16 cellular contexts compared by ENCODE assay signal in genomic region chr7:43390601-43391000, GRCh38.
DNase-seq lines count a peak whose midpoint lies in the region; ATAC-seq and TF ChIP-seq lines count a peak whose summit lies in the region.
"Had no signal": no experiment of that assay in that cellular context is flagged by ENCODE, and none has a peak within 500 bp of the region (broad histone marks: within the 10 kb centered on the region; RNA-seq: fewer than 3 reads in every experiment).

No MANE protein-coding gene starts in this region.

- no peak overlapping the region for H3K23ac ChIP-seq in neuronal stem cell (ENCODE audit: low read depth, low read length, poor library complexity)

- no peak for ATAC-seq in gastroesophageal sphincter
- no peak for ATAC-seq in foreskin keratinocyte
- ATAC-seq in HG03097 (IDR thresholded peaks at IDR 0.05; ENCODE audit: low FRiP score, unreplicated experiment) = no peak
- no peak for ATAC-seq in HG02938 (IDR thresholded peaks at IDR 0.05; ENCODE audit: unreplicated experiment)

- peak overlapping the region; percentile 50 for H2AFZ ChIP-seq in neuronal stem cell (ENCODE audit: low read length)

- 86% methylated on average over 1 of the region's 1 CpG for WGBS in esophagus muscularis mucosa
- WGBS in neuronal stem cell (ENCODE audit: extremely low coverage in 2 of 2, insufficient read length in 2 of 2, insufficient replicate concordance in 1 of 2), 2 donors = no CpG with 5 or more reads among the region's 1 CpG
- 86 to 88% methylated on average over 1 of the region's 1 CpG for WGBS in gastroesophageal sphincter (ENCODE audit: low coverage in 1 of 2), 2 donors

- H2BK5ac ChIP-seq in neuronal stem cell (ENCODE audit: low read length) = no peak overlapping the region

- intact Hi-C loops in esophagus muscularis mucosa (cut with DNase I) = no loop called here

- H3K4me3 ChIP-seq in esophagus muscularis mucosa (no peak overlapping the region), neuronal stem cell (ENCODE audit: low read length in 2 of 2) (no peak overlapping the region), gastroesophageal sphincter (no peak overlapping the region)
- H3K4me3 ChIP-seq: BLaER1, HAP-1 had no signal

- H2AK5ac ChIP-seq in neuronal stem cell (ENCODE audit: low read depth, low read length) = no peak overlapping the region

- H4K91ac ChIP-seq in neuronal stem cell (ENCODE audit: low read depth, low read length, poor library complexity) = no peak overlapping the region

- no peak overlapping the region for H4K8ac ChIP-seq in neuronal stem cell (ENCODE audit: low read depth, low read length)

- H2BK12ac ChIP-seq in neuronal stem cell (ENCODE audit: low read length) = no peak overlapping the region

- peaks cover 0 to 8% (median 3%) of the 10 kb centered on the region in 4 donors for H3K4me1 ChIP-seq in esophagus muscularis mucosa
- peaks cover 2 to 6% of the 10 kb centered on the region in 2 donors for H3K4me1 ChIP-seq in neuronal stem cell (ENCODE audit: control insufficient read depth in 2 of 2, insufficient read depth in 1 of 2, low read depth in 1 of 2, low read length in 2 of 2)
- no peaks in the 10 kb centered on the region for H3K4me1 ChIP-seq in gastroesophageal sphincter
- peaks cover 13% of the 10 kb centered on the region for H3K4me1 ChIP-seq in foreskin keratinocyte
- H3K4me1 ChIP-seq: BLaER1 had no signal

- no peak overlapping the region for H3K27ac ChIP-seq in esophagus muscularis mucosa (replicated peaks in 1 of 4)
- H3K27ac ChIP-seq in neuronal stem cell (replicated peaks; ENCODE audit: low read length) = no peak overlapping the region
- H3K27ac ChIP-seq in gastroesophageal sphincter = no peak overlapping the region
- H3K27ac ChIP-seq in foreskin keratinocyte = no peak overlapping the region
- H3K27ac ChIP-seq: BLaER1 had no signal

- TF ChIP-seq POLR2A in esophagus muscularis mucosa (IDR thresholded peaks at IDR 0.05; ENCODE audit: low read depth) = no peak
- no peak for TF ChIP-seq POLR2A in gastroesophageal sphincter (IDR thresholded peaks at IDR 0.05)

- H3K14ac ChIP-seq in neuronal stem cell (ENCODE audit: low read length) = no peak overlapping the region

- H2BK15ac ChIP-seq in neuronal stem cell (ENCODE audit: low read length) = no peak overlapping the region

- H3K4me2 ChIP-seq in neuronal stem cell (ENCODE audit: insufficient read depth, low read length, poor library complexity, severe bottlenecking) = no peak overlapping the region
- H3K4me2 ChIP-seq: BLaER1 had no signal

- H3K9me3 ChIP-seq in esophagus muscularis mucosa (no peaks in the 10 kb centered on the region), neuronal stem cell (replicated peaks in 1 of 2; ENCODE audit: control insufficient read depth in 2 of 2, insufficient read depth in 1 of 2, low read depth in 1 of 2, low read length in 2 of 2) (peaks cover 5 to 7% of the 10 kb centered on the region in 2 donors), gastroesophageal sphincter (no peaks in the 10 kb centered on the region)
- H3K9me3 ChIP-seq: BLaER1, Caco-2, HAP-1 had no signal

- H3K27me3 ChIP-seq in esophagus muscularis mucosa = no peaks in the 10 kb centered on the region
- no peaks in the 10 kb centered on the region for H3K27me3 ChIP-seq in neuronal stem cell (ENCODE audit: control insufficient read depth in 3 of 3, insufficient read depth in 3 of 3, low read depth in 1 of 3, low read length in 3 of 3)
- no peaks in the 10 kb centered on the region for H3K27me3 ChIP-seq in gastroesophageal sphincter
- no peaks in the 10 kb centered on the region for H3K27me3 ChIP-seq in foreskin keratinocyte
- H3K27me3 ChIP-seq: BLaER1 had no signal

- H3K36me3 ChIP-seq in esophagus muscularis mucosa (no peaks in the 10 kb centered on the region), neuronal stem cell (replicated peaks in 1 of 2; ENCODE audit: control insufficient read depth in 2 of 2, insufficient read depth in 2 of 2, low read length in 2 of 2) (no peaks in the 10 kb centered on the region), gastroesophageal sphincter (no peaks in the 10 kb centered on the region)
- H3K36me3 ChIP-seq: HAP-1 had no signal

- H3K9ac ChIP-seq in neuronal stem cell (ENCODE audit: low read depth, low read length, poor library complexity) = no peak overlapping the region
- H3K9ac ChIP-seq: BLaER1 had no signal

- peak; percentile 37 for DNase-seq in HK-2 (ENCODE audit: unreplicated experiment)
- DNase-seq in esophagus muscularis mucosa (ENCODE audit: extremely low spot score) = peak; percentile 85
- DNase-seq in left kidney (ENCODE audit: low read depth, low spot score) = peak; percentile 58
- no peak for DNase-seq in neuronal stem cell (ENCODE audit: low spot score)
- no peak for DNase-seq in foreskin keratinocyte
- DNase-seq: 8988T; AML-193; Caco-2; CD8-positive, alpha-beta memory T cell; DND-41; GDM1 had no signal

- no peak for TF ChIP-seq EP300 in esophagus muscularis mucosa (IDR thresholded peaks at IDR 0.05)
- no peak for TF ChIP-seq EP300 in gastroesophageal sphincter (IDR thresholded peaks at IDR 0.05)

- no peak for TF ChIP-seq CTCF in esophagus muscularis mucosa (IDR thresholded peaks at IDR 0.05)
- TF ChIP-seq CTCF in gastroesophageal sphincter (IDR thresholded peaks at IDR 0.05) = no peak
- TF ChIP-seq CTCF in foreskin keratinocyte (conservative IDR thresholded peaks at IDR 0.05) = no peak

- H3K79me1 ChIP-seq in neuronal stem cell (ENCODE audit: low read depth, low read length) = no peaks in the 10 kb centered on the region

- H3K18ac ChIP-seq in neuronal stem cell (ENCODE audit: low read length) = no peak overlapping the region

- no peak overlapping the region for H2BK120ac ChIP-seq in neuronal stem cell (ENCODE audit: low read depth, low read length)

- no peak overlapping the region for H3K4ac ChIP-seq in neuronal stem cell (ENCODE audit: low read length)

Comparison
In these comparisons a context has a peak if more than half of its experiments do, and no peak if none do; other contexts are left out.
1. DNase-seq: peak in HK-2 (single experiment), esophagus muscularis mucosa (single experiment) and left kidney (single experiment); none in neuronal stem cell (single experiment) and foreskin keratinocyte (0 of 2).